1 cellular context compared by ENCODE assay signal in genomic region chr7:102992820-102993531, GRCh38.
A peak's percentile ranks its signal among the peaks of the same experiment; 100 is the strongest.
TF ChIP-seq lines count a peak whose summit lies in the region.

No MANE protein-coding gene starts in this region.

TF ChIP-seq in HEK293, 187 proteins besides CTCF, POLR2A, EP300 and RAD21 (continued from another document):
- TF ChIP-seq BCL6B (tag by site-specific recombination; IDR thresholded peaks at IDR 0.05): peak; percentile 64; the same call in 1 of the 2 replicates
- TF ChIP-seq MZF1 (tag by site-specific recombination; IDR thresholded peaks at IDR 0.05; ENCODE audit: borderline replicate concordance): no peak
- no peak for TF ChIP-seq ZNF157 (tag by site-specific recombination; IDR thresholded peaks at IDR 0.05)
- TF ChIP-seq MYNN (tag by site-specific recombination; IDR thresholded peaks at IDR 0.05; ENCODE audit: borderline replicate concordance): no peak
- peak; percentile 95; the same call in 1 of the 2 replicates for TF ChIP-seq ZSCAN30 (tag by site-specific recombination; IDR thresholded peaks at IDR 0.05)
